1 cellular context compared by ENCODE assay signal in genomic region chr19:17405250-17406038, GRCh38.
A peak's percentile ranks its signal among the peaks of the same experiment; 100 is the strongest.
TF ChIP-seq lines count a peak whose summit lies in the region.

A gene with protein sequence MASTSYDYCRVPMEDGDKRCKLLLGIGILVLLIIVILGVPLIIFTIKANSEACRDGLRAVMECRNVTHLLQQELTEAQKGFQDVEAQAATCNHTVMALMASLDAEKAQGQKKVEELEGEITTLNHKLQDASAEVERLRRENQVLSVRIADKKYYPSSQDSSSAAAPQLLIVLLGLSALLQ (minus strand): TSS chr19:17405630. CDS start chr19:17405575, 55 bp downstream.

TF ChIP-seq in K562, 482 proteins besides CTCF, POLR2A, EP300 and RAD21 (continued from another document and continues in another):
- peak in 1 of 2 experiments; percentile 54; a peak in 2 of 4 replicates for TF ChIP-seq ZMIZ1 (IDR thresholded peaks at IDR 0.05; ENCODE audit: low read depth in 2 of 2, low read length in 2 of 2)
- TF ChIP-seq TCFL5 (CRISPR knock-in tag; conservative IDR thresholded peaks at IDR 0.05) = no peak
- no peak for TF ChIP-seq ZNF668 (CRISPR knock-in tag; IDR thresholded peaks at IDR 0.05)
- TF ChIP-seq NONO (IDR thresholded peaks at IDR 0.05; ENCODE audit: low read depth in 2 of 2, low read length in 1 of 2) = no peak
- no peak for TF ChIP-seq ZNF224 (CRISPR knock-in tag; IDR thresholded peaks at IDR 0.05)
- TF ChIP-seq TBL1XR1 (IDR thresholded peaks at IDR 0.05; ENCODE audit: low read length in 2 of 2) = no peak
- peak; percentile 67; the same call in 1 of the 2 replicates for TF ChIP-seq TEAD4 (IDR thresholded peaks at IDR 0.05; ENCODE audit: low read length)
- no peak for TF ChIP-seq TEAD4 (CRISPR knock-in tag; IDR thresholded peaks at IDR 0.05; ENCODE audit: borderline replicate concordance)
- no peak for TF ChIP-seq HOXB6 (CRISPR knock-in tag; IDR thresholded peaks at IDR 0.05; ENCODE audit: borderline replicate concordance)
- TF ChIP-seq GABPB2 (CRISPR knock-in tag; conservative IDR thresholded peaks at IDR 0.05) = no peak
- TF ChIP-seq CREB3L1 (IDR thresholded peaks at IDR 0.05; ENCODE audit: borderline replicate concordance, low read depth) = no peak
- 0 out of 2 replicates have a peak, but pooled peaks have one; percentile 46 for TF ChIP-seq ZBED1 (IDR thresholded peaks at IDR 0.05)
- no peak for TF ChIP-seq ZNF696 (CRISPR knock-in tag; conservative IDR thresholded peaks at IDR 0.05)
- TF ChIP-seq TCF15 (CRISPR knock-in tag; IDR thresholded peaks at IDR 0.05) = no peak
- TF ChIP-seq NFRKB (IDR thresholded peaks at IDR 0.05; ENCODE audit: low read depth) = no peak
- peak; percentile 46 for TF ChIP-seq MEIS2 (IDR thresholded peaks at IDR 0.05; ENCODE audit: partially characterized antibody)
- TF ChIP-seq ZNF778 (CRISPR knock-in tag; IDR thresholded peaks at IDR 0.05) = no peak
- no peak for TF ChIP-seq KAT8 (IDR thresholded peaks at IDR 0.05; ENCODE audit: low read depth)
- no peak for TF ChIP-seq ZBTB12 (CRISPR knock-in tag; IDR thresholded peaks at IDR 0.05)
- TF ChIP-seq LARP7 (IDR thresholded peaks at IDR 0.05) = no peak
- TF ChIP-seq CTCFL (IDR thresholded peaks at IDR 0.05; ENCODE audit: borderline replicate concordance, insufficient read depth, low read depth, low read length, poor library complexity, severe bottlenecking) = no peak
- no peak for TF ChIP-seq POLR2AphosphoS2 (IDR thresholded peaks at IDR 0.05; ENCODE audit: low read length)
- TF ChIP-seq MAFG (tag; conservative IDR thresholded peaks at IDR 0.05) = no peak
- no peak for TF ChIP-seq ZNF655 (CRISPR knock-in tag; IDR thresholded peaks at IDR 0.05)
- TF ChIP-seq CHD2 (IDR thresholded peaks at IDR 0.05; ENCODE audit: low read depth, low read length) = no peak
- no peak for TF ChIP-seq PTRF (tag; IDR thresholded peaks at IDR 0.05)
- no peak for TF ChIP-seq ZNF121 (CRISPR knock-in tag; conservative IDR thresholded peaks at IDR 0.05)
- TF ChIP-seq TOE1 (IDR thresholded peaks at IDR 0.05; ENCODE audit: borderline replicate concordance) = 0 out of 2 replicates have a peak, but pooled peaks have one; percentile 13
- peak; percentile 57; the same call in 1 of the 2 replicates for TF ChIP-seq TOE1 (CRISPR knock-in tag; IDR thresholded peaks at IDR 0.05; ENCODE audit: borderline replicate concordance, low read depth)
- TF ChIP-seq KHSRP (IDR thresholded peaks at IDR 0.05) = no peak
- TF ChIP-seq E2F3 (CRISPR knock-in tag; IDR thresholded peaks at IDR 0.05) = no peak
- TF ChIP-seq RBM15 (IDR thresholded peaks at IDR 0.05; ENCODE audit: insufficient read depth, low read length) = no peak
- peak in 1 of 2 experiments; percentile 71; a peak in 2 of 4 replicates for TF ChIP-seq RCOR1 (IDR thresholded peaks at IDR 0.05; ENCODE audit: borderline replicate concordance in 1 of 2, low read depth in 2 of 2, low read length in 2 of 2)
- no peak for TF ChIP-seq FOXP1 (CRISPR knock-in tag; IDR thresholded peaks at IDR 0.05)
- TF ChIP-seq, protein P1, sequence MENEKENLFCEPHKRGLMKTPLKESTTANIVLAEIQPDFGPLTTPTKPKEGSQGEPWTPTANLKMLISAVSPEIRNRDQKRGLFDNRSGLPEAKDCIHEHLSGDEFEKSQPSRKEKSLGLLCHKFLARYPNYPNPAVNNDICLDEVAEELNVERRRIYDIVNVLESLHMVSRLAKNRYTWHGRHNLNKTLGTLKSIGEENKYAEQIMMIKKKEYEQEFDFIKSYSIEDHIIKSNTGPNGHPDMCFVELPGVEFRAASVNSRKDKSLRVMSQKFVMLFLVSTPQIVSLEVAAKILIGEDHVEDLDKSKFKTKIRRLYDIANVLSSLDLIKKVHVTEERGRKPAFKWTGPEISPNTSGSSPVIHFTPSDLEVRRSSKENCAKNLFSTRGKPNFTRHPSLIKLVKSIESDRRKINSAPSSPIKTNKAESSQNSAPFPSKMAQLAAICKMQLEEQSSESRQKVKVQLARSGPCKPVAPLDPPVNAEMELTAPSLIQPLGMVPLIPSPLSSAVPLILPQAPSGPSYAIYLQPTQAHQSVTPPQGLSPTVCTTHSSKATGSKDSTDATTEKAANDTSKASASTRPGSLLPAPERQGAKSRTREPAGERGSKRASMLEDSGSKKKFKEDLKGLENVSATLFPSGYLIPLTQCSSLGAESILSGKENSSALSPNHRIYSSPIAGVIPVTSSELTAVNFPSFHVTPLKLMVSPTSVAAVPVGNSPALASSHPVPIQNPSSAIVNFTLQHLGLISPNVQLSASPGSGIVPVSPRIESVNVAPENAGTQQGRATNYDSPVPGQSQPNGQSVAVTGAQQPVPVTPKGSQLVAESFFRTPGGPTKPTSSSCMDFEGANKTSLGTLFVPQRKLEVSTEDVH (IDR thresholded peaks at IDR 0.05; ENCODE audit: low read depth, partially characterized antibody) = no peak
- no peak for TF ChIP-seq ZBTB5 (IDR thresholded peaks at IDR 0.05)
- TF ChIP-seq NR4A1 (CRISPR knock-in tag; IDR thresholded peaks at IDR 0.05) = no peak
- no peak for TF ChIP-seq NR4A1 (tag; IDR thresholded peaks at IDR 0.05)
- TF ChIP-seq ILK (tag; IDR thresholded peaks at IDR 0.05; ENCODE audit: borderline replicate concordance, low read depth) = no peak
- TF ChIP-seq BRD9 (IDR thresholded peaks at IDR 0.05; ENCODE audit: low read depth, partially characterized antibody) = no peak
- TF ChIP-seq PRPF4 (IDR thresholded peaks at IDR 0.05; ENCODE audit: insufficient read depth, low read depth, low read length, poor library complexity, severe bottlenecking) = no peak
- TF ChIP-seq BHLHE40 (IDR thresholded peaks at IDR 0.05; ENCODE audit: low read length) = 0 out of 2 replicates have a peak, but pooled peaks have one; percentile 5
- TF ChIP-seq KLF10 (CRISPR knock-in tag; IDR thresholded peaks at IDR 0.05) = no peak
- no peak for TF ChIP-seq ZNF77 (CRISPR knock-in tag; IDR thresholded peaks at IDR 0.05)
- TF ChIP-seq SIRT6 (IDR thresholded peaks at IDR 0.05; ENCODE audit: low read depth, low read length) = no peak
- no peak; the same call in 1 of the 2 replicates for TF ChIP-seq ZNF324 (CRISPR knock-in tag; IDR thresholded peaks at IDR 0.05)
- no peak for TF ChIP-seq BCL6 (CRISPR knock-in tag; IDR thresholded peaks at IDR 0.05)
